Comparison of ENCODE assay signal across 10 cellular contexts in the genomic region with DNA sequence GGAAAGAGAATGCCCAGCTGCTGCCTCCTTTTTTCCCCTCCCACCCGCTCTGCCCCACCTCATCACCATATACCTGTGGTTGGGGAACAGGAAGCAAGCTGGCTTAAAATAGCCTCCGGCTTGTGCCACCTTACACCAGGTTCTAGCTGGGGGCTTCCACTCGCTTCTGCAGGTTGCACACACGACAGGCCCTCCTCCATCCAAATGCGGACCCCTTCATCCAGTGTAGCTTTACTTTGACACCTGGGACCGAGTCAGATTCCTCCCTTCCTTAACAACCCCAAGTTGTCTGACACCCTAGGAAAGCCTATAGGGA. TPM values are rescaled to one million over a fixed set of nuclear protein-coding genes. Genes with fewer than 3 reads are reported as not detected.
DNase-seq lines count a peak whose midpoint lies in the region; ATAC-seq and TF ChIP-seq lines count a peak whose summit lies in the region.
"Had no signal": no experiment of that assay in that cellular context is flagged by ENCODE, and none has a peak within 500 bp of the region (broad histone marks: within the 10 kb centered on the region; RNA-seq: fewer than 3 reads in every experiment).

No MANE protein-coding gene starts in this region.

- no peak for ATAC-seq in natural killer cell
- ATAC-seq in HG02610 (IDR thresholded peaks at IDR 0.05; ENCODE audit: unreplicated experiment): no peak

- peak overlapping the region; percentile 51 for H3K4me2 ChIP-seq in Karpas-422 (ENCODE audit: low read depth, low read length, poor library complexity, severe bottlenecking)

- H3K9me2 ChIP-seq in Karpas-422 (replicated peaks; ENCODE audit: insufficient read depth, low read length): no peaks in the 10 kb centered on the region

- intact Hi-C loops in Calu3 (cut with micrococcal nuclease; ENCODE audit: unreplicated experiment): no loop called here
- intact Hi-C loops in breast epithelium (cut with DNase I; ENCODE audit: low total_unique reads): no loop called here
- intact Hi-C loops in natural killer cell (cut with micrococcal nuclease): no loop called here

- H3K4me1 Mint-ChIP-seq in Calu3 (ENCODE audit: low read depth, unreplicated experiment) (peaks cover 63% of the 10 kb centered on the region), natural killer cell (peaks cover 32 to 41% of the 10 kb centered on the region in 2 donors)

- H3K27me3 Mint-ChIP-seq in Calu3 (ENCODE audit: unreplicated experiment) (no peaks in the 10 kb centered on the region), natural killer cell (ENCODE audit: low read depth in 2 of 2) (peaks cover 2 to 9% of the 10 kb centered on the region in 2 donors)

- peak overlapping the region; percentile 93 for H3K27ac Mint-ChIP-seq in Calu3 (ENCODE audit: unreplicated experiment)
- peak overlapping the region; percentile 62 to 83 for H3K27ac Mint-ChIP-seq in natural killer cell

- CTCF ChIA-PET in Calu3 (lab: Charles Lee): interaction anchor here (0.8 to 3.4 kb wide), 18 partner anchors 9 to 106 kb away, joined by 3 to 62 read pairs (median 5); a partner anchor contains a TSS

- H3K9me3 Mint-ChIP-seq in Calu3 (ENCODE audit: low read depth, unreplicated experiment) (no peaks in the 10 kb centered on the region), natural killer cell (no peaks in the 10 kb centered on the region)

- H3K27ac ChIP-seq in Karpas-422 (ENCODE audit: low read length) (no peak overlapping the region), breast epithelium (peak overlapping the region; percentile 89)

- H3K79me2 ChIP-seq in Karpas-422 (ENCODE audit: low read length): no peaks in the 10 kb centered on the region

- H3K36me3 Mint-ChIP-seq in Calu3 (ENCODE audit: insufficient read depth, unreplicated experiment) (peaks cover 79% of the 10 kb centered on the region), natural killer cell (no peaks in the 10 kb centered on the region)

- no peaks in the 10 kb centered on the region for H3K36me3 ChIP-seq in Karpas-422 (ENCODE audit: insufficient read depth, low read length)
- no peaks in the 10 kb centered on the region for H3K36me3 ChIP-seq in breast epithelium

- H3K27me3 ChIP-seq in Karpas-422 (ENCODE audit: low read length) (no peaks in the 10 kb centered on the region), breast epithelium (no peaks in the 10 kb centered on the region)

- H3K9me3 ChIP-seq in Karpas-422 (ENCODE audit: low read length) (no peaks in the 10 kb centered on the region), breast epithelium (no peaks in the 10 kb centered on the region)

- DNase-seq in Calu3 (no peak), Karpas-422 (peak; percentile 44), breast epithelium (ENCODE audit: low spot score in 2 of 2) (no peak), natural killer cell (no peak), NCI-H345 treated with DMSO at 0.1 percent for 48 hours (lab: John Stamatoyannopoulos, UW; ENCODE audit: unreplicated experiment) (no peak), NCI-H1930 (lab: John Stamatoyannopoulos, UW) (no peak)
- DNase-seq in activated CD8-positive, alpha-beta memory T cell treated with anti-CD3 and anti-CD28 coated beads, Interleukin-2, amount 50 U/mL, for 4 hours: no peak

- no peak overlapping the region for H3K9ac ChIP-seq in Karpas-422 (ENCODE audit: low read length)

- peaks cover 18% of the 10 kb centered on the region for H3K4me1 ChIP-seq in Karpas-422 (ENCODE audit: low read length)
- H3K4me1 ChIP-seq in breast epithelium: peaks cover 0 to 9% of the 10 kb centered on the region in 2 donors

- 0 out of 2 replicates have a peak overlapping the region, but pooled peaks have one; percentile 42 for H2AFZ ChIP-seq in Karpas-422 (ENCODE audit: low read length)

- no peak for TF ChIP-seq POLR2A in breast epithelium (IDR thresholded peaks at IDR 0.05)

- no TSS peak for BruUV-seq in Calu3 (replicated peaks; lab: Mats Ljungman, UMichigan)

- no peak for TF ChIP-seq CTCF in Calu3 (IDR thresholded peaks at IDR 0.05; ENCODE audit: unreplicated experiment)
- TF ChIP-seq CTCF in breast epithelium (IDR thresholded peaks at IDR 0.05): no peak
- no peak for TF ChIP-seq CTCF in natural killer cell (IDR thresholded peaks at IDR 0.05)

- H3K4me3 ChIP-seq in Karpas-422 (ENCODE audit: low read length) (no peak overlapping the region; the same call in 1 of the 2 replicates), breast epithelium (peak overlapping the region in 1 of 3 donors; percentile 31)

- H4K20me1 ChIP-seq in Karpas-422 (ENCODE audit: insufficient read depth, low read depth, low read length): no peaks in the 10 kb centered on the region

- peak overlapping the region; percentile 36 for H3K4me3 Mint-ChIP-seq in Calu3 (ENCODE audit: low read depth, unreplicated experiment)
- peak overlapping the region; percentile 83 for H3K4me3 Mint-ChIP-seq in natural killer cell

RNA-seq across cellular contexts. Expression of a gene that starts 14.6 kb away (rescaled TPM):
- total RNA-seq in Calu3 (2022) (14.2 TPM in 2 replicates), breast epithelium (1 to 10 TPM in 1 of 3 donors, under 1 TPM in 1, not detected in 1; 0.66 to 1.5 TPM), natural killer cell (under 1 TPM in 2 of 3 donors, not detected in 1; 0.09 to 0.13 TPM)
- not detected in 2 replicates for total RNA-seq in Karpas-422 (2014; rRNA removed; shearing (Covaris generic); ENCODE audit: low replicate concordance)
- total RNA-seq: fibroblast of villous mesenchyme had no signal

RNA-seq across cellular contexts. Expression of a gene that starts 19.4 kb away (rescaled TPM):
- total RNA-seq in Calu3 (2022) (15.3 and 17.2 TPM in 2 replicates), breast epithelium (1 to 10 TPM in 1 of 3 donors, not detected in 2; 6.1 TPM), natural killer cell (not detected)
- not detected in 2 replicates for total RNA-seq in Karpas-422 (2014; rRNA removed; shearing (Covaris generic); ENCODE audit: low replicate concordance)
- total RNA-seq: fibroblast of villous mesenchyme; T-helper 2 cell treated with Interferon-gamma antibody and Interleukin-4, amounts not matched to agents 100 ng/mL and 5 ng/mL, for 36 hours had no signal
